ENCODE assay signal across 23 cellular contexts in the genomic region with DNA sequence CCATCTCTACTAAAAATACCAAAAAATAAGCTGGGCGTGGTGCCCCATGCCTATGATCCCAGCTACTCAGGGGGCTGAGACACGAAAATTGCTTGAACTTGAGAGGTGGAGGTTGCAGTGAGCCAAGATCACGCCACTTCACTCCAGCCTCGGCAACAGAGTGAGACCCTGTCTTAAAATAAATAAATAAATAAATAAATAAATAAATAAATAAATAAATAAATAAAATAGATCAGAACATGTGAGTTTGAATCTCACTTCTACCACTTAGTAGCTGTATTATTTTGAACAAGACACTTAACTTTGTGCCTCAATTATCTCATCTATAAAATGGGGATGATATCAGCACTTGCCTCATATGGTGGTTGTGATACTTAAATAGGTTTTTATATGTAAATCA.
"Had no signal": no experiment of that assay in that cellular context is flagged by ENCODE, and none has a peak within 500 bp of the region (broad histone marks: within the 10 kb centered on the region; RNA-seq: fewer than 3 reads in every experiment).

No MANE protein-coding gene starts in this region.

- FAIRE-seq: HTR-8/SVneo, RCC 7860 had no signal

- H3K27ac ChIP-seq: HL-60, SJSA1, SK-N-MC had no signal

- H3K27me3 Mint-ChIP-seq: IgD-negative memory B cell had no signal

- H3K9me3 ChIP-seq: SJSA1 had no signal

- H3K4me3 ChIP-seq: SJSA1, SK-N-MC had no signal

- H3K4me1 ChIP-seq: SJSA1 had no signal

- H3K27me3 ChIP-seq: SJSA1 had no signal

- DNase-seq: KBM-7, NCI-H1048, NCI-H1105, NCI-H1417, NCI-H1436 treated with DMSO at 0.1 percent for 48 hours, NCI-H1694 treated with DMSO at 0.1 percent for 48 hours, NCI-H1930, NCI-H2081, NCI-H2107, NCI-H2227 treated with DMSO at 0.1 percent for 48 hours, NCI-H524, NCI-H526 treated with DMSO at 0.1 percent for 48 hours, NCI-H748 treated with DMSO at 0.1 percent for 48 hours, Right ventricle myocardium superior, RPMI8226, SIG-M5, SW 1271 had no signal

- H3K4me3 Mint-ChIP-seq: IgD-negative memory B cell had no signal

- H3K27ac Mint-ChIP-seq: IgD-negative memory B cell had no signal
